ENCODE assay signal across 14 cellular contexts in the genomic region with DNA sequence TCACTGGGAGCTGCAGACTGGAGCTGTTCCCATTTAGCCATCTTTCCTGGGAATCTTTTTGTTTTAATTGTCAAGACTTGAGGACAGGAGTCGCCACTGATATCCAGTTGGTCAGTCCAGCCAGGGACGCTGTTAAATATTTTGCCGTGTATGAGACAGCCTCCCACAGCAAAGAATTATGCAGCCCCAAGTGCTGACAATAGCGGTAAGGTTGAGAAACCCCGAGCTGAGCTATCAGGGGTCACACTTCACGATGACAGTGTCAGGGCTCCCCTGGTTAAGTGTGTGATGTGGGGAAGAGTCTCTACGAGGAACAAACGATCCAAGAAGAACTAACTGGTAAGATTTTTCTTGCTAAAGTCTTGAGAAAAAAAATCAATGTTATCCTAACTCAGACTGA.
DNase-seq lines count a peak whose midpoint lies in the region; ATAC-seq and TF ChIP-seq lines count a peak whose summit lies in the region.
"Had no signal": no experiment of that assay in that cellular context is flagged by ENCODE, and none has a peak within 500 bp of the region (broad histone marks: within the 10 kb centered on the region; RNA-seq: fewer than 3 reads in every experiment).

No MANE protein-coding gene starts in this region.

- no peak for TF ChIP-seq CTCF in tibial artery (IDR thresholded peaks at IDR 0.05)

- ATAC-seq in Right ventricle myocardium superior (ENCODE audit: poor library complexity) (peak; percentile 37), left ventricle myocardium superior (peak; percentile 20), GM18861 (IDR thresholded peaks at IDR 0.05; ENCODE audit: unreplicated experiment) (no peak)
- ATAC-seq: HCT116 had no signal

- no peak overlapping the region for H2BK15ac ChIP-seq in neuronal stem cell (ENCODE audit: low read length)

- H2BK120ac ChIP-seq in neuronal stem cell (ENCODE audit: low read depth, low read length), result no peak overlapping the region

- no peak overlapping the region for H3K18ac ChIP-seq in neuronal stem cell (ENCODE audit: low read length)

- no peak overlapping the region for H3K4me2 ChIP-seq in neuronal stem cell (ENCODE audit: insufficient read depth, low read length, poor library complexity, severe bottlenecking)
- H3K4me2 ChIP-seq: BLaER1 had no signal

- H3K27me3 ChIP-seq in neuronal stem cell (ENCODE audit: control insufficient read depth in 3 of 3, insufficient read depth in 3 of 3, low read depth in 1 of 3, low read length in 3 of 3), result no peaks in the 10 kb centered on the region
- no peaks in the 10 kb centered on the region for H3K27me3 ChIP-seq in tibial artery
- H3K27me3 ChIP-seq: BLaER1 had no signal

- no peak overlapping the region for H2BK5ac ChIP-seq in neuronal stem cell (ENCODE audit: low read length)

- H3K4me1 ChIP-seq in neuronal stem cell (ENCODE audit: control insufficient read depth in 2 of 2, insufficient read depth in 1 of 2, low read depth in 1 of 2, low read length in 2 of 2) (no peaks in the 10 kb centered on the region), tibial artery (peaks cover 0 to 17% (median 4%) of the 10 kb centered on the region in 4 donors)
- H3K4me1 ChIP-seq: BLaER1 had no signal

- H3K9me3 ChIP-seq in neuronal stem cell (replicated peaks in 1 of 2; ENCODE audit: control insufficient read depth in 2 of 2, insufficient read depth in 1 of 2, low read depth in 1 of 2, low read length in 2 of 2), result peaks cover 2 to 12% of the 10 kb centered on the region in 2 donors
- H3K9me3 ChIP-seq in tibial artery, result no peaks in the 10 kb centered on the region

- DNase-seq in Right ventricle myocardium superior (no peak), cardiac septum (ENCODE audit: low spot score) (no peak), left ventricle myocardium superior (no peak), neuronal stem cell (ENCODE audit: low spot score) (no peak), tibial artery (no peak), ureter (ENCODE audit: low spot score) (no peak)
- no peak for DNase-seq in stimulated activated CD4-positive, alpha-beta T cell treated with anti-CD3 and anti-CD28 coated beads, Interleukin-4, amount 100 ng/mL, for 1 hour
- DNase-seq: DMS53, GF-D8 had no signal

- no peak overlapping the region for H3K4me3 ChIP-seq in neuronal stem cell (ENCODE audit: low read length in 2 of 2)
- H3K4me3 ChIP-seq in tibial artery, result no peak overlapping the region
- H3K4me3 ChIP-seq: BLaER1 had no signal

- no peak overlapping the region for H3K14ac ChIP-seq in neuronal stem cell (ENCODE audit: low read length)

- H3K79me1 ChIP-seq in neuronal stem cell (ENCODE audit: low read depth, low read length), result no peaks in the 10 kb centered on the region

- no peak overlapping the region for H4K8ac ChIP-seq in neuronal stem cell (ENCODE audit: low read depth, low read length)

- no peak overlapping the region for H3K27ac ChIP-seq in neuronal stem cell (replicated peaks; ENCODE audit: low read length)
- H3K27ac ChIP-seq in tibial artery, result peak overlapping the region; percentile 50 to 62
- H3K27ac ChIP-seq: 22Rv1, BLaER1, HL-60 had no signal

- H3K9ac ChIP-seq in neuronal stem cell (ENCODE audit: low read depth, low read length, poor library complexity), result no peak overlapping the region
- H3K9ac ChIP-seq: BLaER1 had no signal

- H3K36me3 ChIP-seq in neuronal stem cell (replicated peaks in 1 of 2; ENCODE audit: control insufficient read depth in 2 of 2, insufficient read depth in 2 of 2, low read length in 2 of 2) (no peaks in the 10 kb centered on the region), tibial artery (no peaks in the 10 kb centered on the region)
- H3K36me3 ChIP-seq: BLaER1 had no signal

- no peak overlapping the region for H2AK5ac ChIP-seq in neuronal stem cell (ENCODE audit: low read depth, low read length)

- no peak overlapping the region for H3K4ac ChIP-seq in neuronal stem cell (ENCODE audit: low read length)

- no peak overlapping the region for H2BK12ac ChIP-seq in neuronal stem cell (ENCODE audit: low read length)

- H2AFZ ChIP-seq in neuronal stem cell (ENCODE audit: low read length), result peak overlapping the region; percentile 42

- intact Hi-C loops in Right ventricle myocardium superior (cut with DNase I) (no loop called here), cardiac septum (cut with DNase I) (no loop called here), left ventricle myocardium superior (cut with micrococcal nuclease) (no loop called here), tibial artery (cut with DNase I; ENCODE audit: low total_unique reads) (no loop called here)

- no peak overlapping the region for H3K23ac ChIP-seq in neuronal stem cell (ENCODE audit: low read depth, low read length, poor library complexity)

- WGBS in neuronal stem cell (ENCODE audit: extremely low coverage in 2 of 2, insufficient read length in 2 of 2, insufficient replicate concordance in 1 of 2), 2 donors, result no CpG with 5 or more reads among the region's 8 CpGs

- H4K91ac ChIP-seq in neuronal stem cell (ENCODE audit: low read depth, low read length, poor library complexity), result no peak overlapping the region
